In the genomic region with DNA sequence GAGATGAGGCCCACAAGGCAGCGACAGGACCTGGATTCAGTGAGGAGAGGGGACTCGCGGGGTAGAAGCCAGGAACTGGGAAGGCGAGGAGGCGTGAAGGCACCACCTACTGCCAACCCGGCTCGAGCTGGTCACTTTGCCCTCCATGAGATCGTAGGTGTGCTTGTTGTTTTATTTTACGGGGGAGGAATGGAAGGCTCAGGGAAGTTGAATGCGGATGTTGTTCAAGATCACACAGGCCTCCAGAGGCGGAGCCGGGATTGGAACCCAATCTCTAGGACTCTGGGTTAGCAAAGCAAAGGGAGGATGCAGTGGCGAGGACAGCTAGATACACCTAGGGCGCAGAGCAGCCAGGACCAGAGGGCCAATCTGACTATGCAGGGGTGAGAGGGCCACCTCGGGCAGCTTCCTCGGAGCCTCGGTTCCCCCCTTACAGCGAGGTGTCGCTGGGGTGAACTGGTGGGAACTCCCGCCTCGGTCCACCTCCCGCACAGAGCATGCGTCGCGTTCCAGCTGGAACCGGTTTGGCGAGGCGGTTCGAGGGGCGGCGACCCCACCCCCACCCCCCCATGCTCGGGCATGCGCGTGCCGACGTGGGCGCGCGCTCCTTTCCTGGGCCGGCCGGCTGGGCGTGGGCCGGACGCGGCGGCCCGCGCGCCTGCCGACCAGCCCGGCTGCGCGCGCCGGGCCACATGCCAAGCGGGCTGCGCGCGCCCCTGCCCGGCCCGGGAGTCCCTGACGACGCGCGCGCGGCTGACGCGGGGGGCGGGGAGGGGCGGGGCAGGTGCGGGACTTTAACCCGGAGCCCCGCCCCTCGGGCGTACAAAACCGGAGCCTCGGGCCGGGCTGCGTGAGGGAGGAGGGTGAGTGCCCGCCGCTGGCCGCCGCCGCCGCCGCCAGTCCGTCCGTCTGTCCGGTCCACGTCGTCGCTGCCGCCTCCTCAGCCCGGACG, we compare ENCODE assay signal across 8 cellular contexts.
DNase-seq lines count a peak whose midpoint lies in the region; ATAC-seq and TF ChIP-seq lines count a peak whose summit lies in the region.

No MANE protein-coding gene starts in this region.

- H2BK15ac ChIP-seq in H9 (ENCODE audit: low read depth, low read length) = no peak overlapping the region; the same call in 1 of the 2 replicates

- H3K27ac ChIP-seq in H9 (ENCODE audit: insufficient read length, low read depth, low read length) (peak overlapping the region; percentile 31), foreskin keratinocyte (peak overlapping the region; percentile 43), stomach smooth muscle (ENCODE audit: low read length) (peak overlapping the region; percentile 95)

- peaks cover 5% of the 10 kb centered on the region for H3K79me1 ChIP-seq in H9 (ENCODE audit: insufficient read depth, low read depth, low read length, poor library complexity, severe bottlenecking)

- peaks cover 11% of the 10 kb centered on the region; the same call in 1 of the 2 replicates for H3K79me2 ChIP-seq in H9 (ENCODE audit: insufficient read depth, low read length)

- H2AK5ac ChIP-seq in H9 (ENCODE audit: insufficient read length, low read length) = no peak overlapping the region

- H3K27me3 Mint-ChIP-seq in H9 (ENCODE audit: low read depth) = peaks cover 7% of the 10 kb centered on the region

- no peak overlapping the region for H2BK12ac ChIP-seq in H9 (ENCODE audit: insufficient read length, low read depth, low read length)

- no peak overlapping the region for H3K56ac ChIP-seq in H9 (ENCODE audit: insufficient read length, low read depth, low read length)

- H3K18ac ChIP-seq in H9 (ENCODE audit: insufficient read length, low read depth, low read length) = peak overlapping the region; percentile 83

- H3K4ac ChIP-seq in H9 (ENCODE audit: low read depth, low read length) = no peak overlapping the region

- no peaks in the 10 kb centered on the region for H4K20me1 ChIP-seq in H9 (ENCODE audit: control insufficient read depth, insufficient read depth, insufficient read length)

- no peak overlapping the region for H2BK120ac ChIP-seq in H9 (ENCODE audit: low read depth, low read length, poor library complexity, severe bottlenecking)

- H3K27ac Mint-ChIP-seq in H9 = peak overlapping the region; percentile 62 to 94 (median 84); a peak in 6 of 7 replicates

- H3K4me3 Mint-ChIP-seq in H9 = peak overlapping the region; percentile 67 to 86

- H3K4me2 ChIP-seq in H9 (ENCODE audit: insufficient read depth, insufficient read length, low read length) = peak overlapping the region; percentile 26

- peak; percentile 69 for ATAC-seq in foreskin keratinocyte

- H3K4me1 ChIP-seq in H9 (ENCODE audit: insufficient read depth, low read length) (peaks cover 11% of the 10 kb centered on the region; the same call in 1 of the 2 replicates), foreskin keratinocyte (peaks cover 22% of the 10 kb centered on the region), neuron (ENCODE audit: insufficient read depth, low read length) (peaks cover 30% of the 10 kb centered on the region), stomach smooth muscle (ENCODE audit: control insufficient read depth, insufficient read depth, low read length) (peaks cover 39% of the 10 kb centered on the region)

- H3K27me3 ChIP-seq in H9 (ENCODE audit: insufficient read depth, low read length) (no peaks in the 10 kb centered on the region), foreskin keratinocyte (no peaks in the 10 kb centered on the region), neuron (ENCODE audit: insufficient read depth, low read length) (no peaks in the 10 kb centered on the region), stomach smooth muscle (ENCODE audit: control insufficient read depth in 1 of 2, insufficient read depth in 2 of 2, low read length in 2 of 2) (no peaks in the 10 kb centered on the region)

- no peak overlapping the region for H2BK20ac ChIP-seq in H9 (ENCODE audit: low read depth, low read length, poor library complexity, severe bottlenecking)

- peak overlapping the region; percentile 15 for H2BK5ac ChIP-seq in H9 (ENCODE audit: insufficient read length, low read length)

- H2AFZ ChIP-seq in H9 (ENCODE audit: low read length) (no peak overlapping the region), neuron (ENCODE audit: low read depth, low read length) (peak overlapping the region; percentile 32)

- H3K4me1 Mint-ChIP-seq in H9 = peaks cover 38 to 46% of the 10 kb centered on the region in 2 experiments

- no peaks in the 10 kb centered on the region for H3K9me3 Mint-ChIP-seq in H9

- H4K91ac ChIP-seq in H9 (ENCODE audit: insufficient read length, low read depth, low read length) = no peak overlapping the region

- H3K9me3 ChIP-seq in H9 (ENCODE audit: control insufficient read depth, low read depth, low read length) = no peaks in the 10 kb centered on the region
- H3K9me3 ChIP-seq in neuron (ENCODE audit: low read length) = no peaks in the 10 kb centered on the region
- no peaks in the 10 kb centered on the region for H3K9me3 ChIP-seq in stomach smooth muscle (ENCODE audit: control insufficient read depth in 2 of 2, low read length in 2 of 2)

- peaks cover 0 to 5% (median 4%) of the 10 kb centered on the region in 3 experiments; a peak in 4 of 7 replicates for H3K36me3 Mint-ChIP-seq in H9 (ENCODE audit: insufficient read depth in 1 of 3, low read depth in 3 of 3)

- peak overlapping the region; percentile 93 for H3K14ac ChIP-seq in H9 (ENCODE audit: insufficient read depth, low read length)

- peak overlapping the region; percentile 25 for H4K5ac ChIP-seq in H9 (ENCODE audit: insufficient read length, low read depth, low read length)

- DNase-seq in G401 (ENCODE audit: low spot score) (peak; percentile 87), H9 (peak; percentile 94), M059J (ENCODE audit: low read depth) (peak; percentile 91), SHP77 treated with DMSO at 0.1 percent for 48 hours (lab: John Stamatoyannopoulos, UW) (peak; percentile 78), foreskin keratinocyte (peak; percentile 65 to 81)
- peak; percentile 83 for DNase-seq in activated gamma-delta T cell treated with anti-CD3 and anti-CD28 coated beads, Interleukin-2, amount 50 U/mL, for 16 hours (ENCODE audit: low read depth)

- H3T11ph ChIP-seq in H9 (ENCODE audit: low read length) = no peak overlapping the region

- H3K9ac ChIP-seq in H9 (ENCODE audit: extremely low read depth, insufficient read length, low read length) (peak overlapping the region; percentile 39), stomach smooth muscle (ENCODE audit: low read length in 2 of 2) (peak overlapping the region; percentile 80 to 88)

- peaks cover 19% of the 10 kb centered on the region for H3K23me2 ChIP-seq in H9 (ENCODE audit: insufficient read length, low read depth, low read length, poor library complexity, severe bottlenecking)

- H3K4me3 ChIP-seq in neuron (ENCODE audit: low read length) = peak overlapping the region; percentile 98
- peak overlapping the region; percentile 73 to 83 for H3K4me3 ChIP-seq in stomach smooth muscle (ENCODE audit: low read length in 2 of 2)

- TF ChIP-seq CTCF in H9 (conservative IDR thresholded peaks at IDR 0.05) = no peak
- TF ChIP-seq CTCF in foreskin keratinocyte (conservative IDR thresholded peaks at IDR 0.05) = peak; percentile 20

- H3K23ac ChIP-seq in H9 (ENCODE audit: insufficient read length, low read depth, low read length) = no peak overlapping the region

- WGBS in H9 (ENCODE audit: extremely low coverage, insufficient read length, low lambda C conversion rate) = no CpG with 5 or more reads among the region's 96 CpGs

- no peak overlapping the region for H4K8ac ChIP-seq in H9 (replicated peaks; ENCODE audit: insufficient read length, low read depth, low read length)

- in situ Hi-C loops in G401 (cut with HindIII; ENCODE audit: low sequenced_read_pairs) = no loop called here

- no peaks in the 10 kb centered on the region for H3K36me3 ChIP-seq in neuron (ENCODE audit: insufficient read depth, low read length)
- H3K36me3 ChIP-seq in stomach smooth muscle (ENCODE audit: control insufficient read depth in 2 of 2, insufficient read depth in 2 of 2, low read length in 2 of 2) = no peaks in the 10 kb centered on the region

Comparison
In these comparisons a context has a peak if more than half of its experiments do, and no peak if none do; other contexts are left out.
1. Peak in every context shown above with its lines: DNase-seq, ATAC-seq, H3K4me3 ChIP-seq and H3K27ac ChIP-seq.
2. H3K27ac ChIP-seq: peak in every context shown above with its lines; median percentile 95 in stomach smooth muscle; 43 in foreskin keratinocyte; 31 in H9.